In the genomic region with DNA sequence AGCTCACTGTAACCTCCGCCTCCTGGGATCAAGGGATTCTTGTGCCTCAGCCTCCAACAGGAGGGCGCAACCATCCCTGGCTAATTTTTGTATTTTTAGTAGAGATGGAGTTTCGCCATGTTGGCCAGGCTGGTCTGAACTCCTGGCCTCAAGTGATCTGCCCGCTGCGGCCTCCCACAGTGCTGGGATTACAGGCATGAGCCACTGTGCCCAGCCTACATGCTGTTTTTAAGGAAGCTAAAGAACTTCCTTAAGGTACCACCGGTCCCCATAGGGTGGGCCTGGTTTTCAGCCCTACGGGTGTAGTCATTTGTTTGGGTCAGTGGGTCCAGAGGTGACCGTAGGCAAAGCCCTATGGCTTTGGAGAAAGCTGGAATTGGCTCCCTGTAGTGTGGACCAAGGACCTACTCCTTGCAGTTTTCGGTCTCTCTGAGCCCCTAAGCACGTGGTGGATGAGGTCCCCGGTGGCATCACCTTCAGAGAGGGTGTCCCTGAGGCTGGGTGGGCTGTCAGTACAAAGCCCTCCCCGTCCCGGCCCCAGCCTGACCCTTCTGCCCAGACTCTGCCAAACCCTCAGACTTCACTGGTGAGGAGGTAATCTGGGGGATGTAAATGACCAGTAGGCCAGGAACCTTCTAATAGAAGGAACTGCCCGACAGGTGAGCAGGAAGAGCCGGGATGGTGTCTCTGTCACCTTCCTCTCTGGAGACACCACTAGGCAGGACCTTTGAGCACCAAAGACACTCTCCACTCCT, we compare ENCODE assay signal across 28 cellular contexts. TPM values are rescaled to one million over a fixed set of nuclear protein-coding genes. Genes with fewer than 3 reads are reported as not detected.
A peak's percentile ranks its signal among the peaks of the same experiment; 100 is the strongest.
DNase-seq lines count a peak whose midpoint lies in the region; ATAC-seq and TF ChIP-seq lines count a peak whose summit lies in the region.
"Had no signal": no experiment of that assay in that cellular context is flagged by ENCODE, and none has a peak within 500 bp of the region (broad histone marks: within the 10 kb centered on the region; RNA-seq: fewer than 3 reads in every experiment).

No MANE protein-coding gene starts in this region.

- H3K4me1 Mint-ChIP-seq in activated T-cell treated with anti-CD3 and anti-CD28 coated beads, Interleukin-2, amount 50 U/mL, for 24 hours (ENCODE audit: low read depth): peaks cover 49% of the 10 kb centered on the region
- peaks cover 34% of the 10 kb centered on the region for H3K4me1 Mint-ChIP-seq in T-helper 17 cell

- peaks cover 55% of the 10 kb centered on the region for H3K36me3 Mint-ChIP-seq in activated T-cell treated with anti-CD3 and anti-CD28 coated beads, Interleukin-2, amount 50 U/mL, for 24 hours (ENCODE audit: low read depth)
- no peaks in the 10 kb centered on the region for H3K36me3 Mint-ChIP-seq in T-helper 17 cell (ENCODE audit: low read depth)

- H3K9me3 ChIP-seq in T-helper 17 cell (ENCODE audit: control insufficient read depth, low read length, poor library complexity, severe bottlenecking): no peaks in the 10 kb centered on the region
- no peaks in the 10 kb centered on the region for H3K9me3 ChIP-seq in neutrophil

- no peak overlapping the region for H3K4me3 Mint-ChIP-seq in activated T-cell treated with anti-CD3 and anti-CD28 coated beads, Interleukin-2, amount 50 U/mL, for 24 hours
- no peak overlapping the region for H3K4me3 Mint-ChIP-seq in T-helper 17 cell
- H3K4me3 Mint-ChIP-seq: CD4-positive, CD25-positive, alpha-beta regulatory T cell; IgD-negative memory B cell had no signal

- H3K27ac Mint-ChIP-seq in activated T-cell treated with anti-CD3 and anti-CD28 coated beads, Interleukin-2, amount 50 U/mL, for 24 hours: peak overlapping the region; percentile 52
- H3K27ac Mint-ChIP-seq in T-helper 17 cell: peak overlapping the region; percentile 16
- H3K27ac Mint-ChIP-seq: CD4-positive, CD25-positive, alpha-beta regulatory T cell had no signal

- no peak overlapping the region for H3K4me3 ChIP-seq in neutrophil (ENCODE audit: low read depth in 1 of 2, low read length in 1 of 2)
- H3K4me3 ChIP-seq: SK-N-MC had no signal

- no peaks in the 10 kb centered on the region for H3K27me3 Mint-ChIP-seq in activated T-cell treated with anti-CD3 and anti-CD28 coated beads, Interleukin-2, amount 50 U/mL, for 24 hours
- H3K27me3 Mint-ChIP-seq in T-helper 17 cell: no peaks in the 10 kb centered on the region
- H3K27me3 Mint-ChIP-seq: CD4-positive, CD25-positive, alpha-beta regulatory T cell; IgD-negative memory B cell had no signal

- H3K9me3 Mint-ChIP-seq in activated T-cell treated with anti-CD3 and anti-CD28 coated beads, Interleukin-2, amount 50 U/mL, for 24 hours: no peaks in the 10 kb centered on the region
- H3K9me3 Mint-ChIP-seq: CD4-positive, CD25-positive, alpha-beta regulatory T cell; IgD-negative memory B cell had no signal

- H3K36me3 ChIP-seq in neutrophil: peaks cover 59% of the 10 kb centered on the region

- TF ChIP-seq CTCF in neutrophil (IDR thresholded peaks at IDR 0.05): no peak

- DNase-seq in activated T-cell treated with anti-CD3 and anti-CD28 coated beads, Interleukin-2, amount 50 U/mL, for 24 hours: no peak
- no peak for DNase-seq in activated T-cell treated with anti-CD3 and anti-CD28 coated beads, Interleukin-2, amount 50 U/mL, for 48 hours
- peak; percentile 41 for DNase-seq in CD1c-positive myeloid dendritic cell (ENCODE audit: extremely low spot score)
- DNase-seq in T-helper 17 cell: no peak
- no peak for DNase-seq in Ammon's horn (ENCODE audit: low spot score)
- DNase-seq in EL: no peak
- no peak for DNase-seq in T-helper 9 cell
- DNase-seq: 8988T; ACHN; CD4-positive, CD25-positive, alpha-beta regulatory T cell; COR-L47; GF-D8; MM.1S; NCI-H1417; NCI-H1694; NCI-H2029 treated with DMSO at 0.1 percent for 48 hours; NCI-H2227 treated with DMSO at 0.1 percent for 48 hours; NCI-H510A; NCI-H69; SIG-M5 had no signal

- H3K4me1 ChIP-seq in neutrophil (ENCODE audit: control insufficient read depth in 1 of 2, insufficient read depth in 1 of 2, low read depth in 1 of 2, low read length in 1 of 2): peaks cover 33 to 58% of the 10 kb centered on the region in 2 experiments

- H3K27ac ChIP-seq in neutrophil: peak overlapping the region; percentile 26
- H3K27ac ChIP-seq: KMS-11, SK-N-MC had no signal

- H3K27me3 ChIP-seq in neutrophil: no peaks in the 10 kb centered on the region

- ATAC-seq in T-helper 17 cell: no peak
- ATAC-seq: HCT116, Panc1 had no signal

RNA-seq across cellular contexts. Expression of a gene that starts 30.5 kb away (rescaled TPM):
- total RNA-seq in T-helper 17 cell: 100 to 1,000 TPM; 199 to 209 TPM

RNA-seq across cellular contexts. Expression of a gene that starts 42.3 kb away (rescaled TPM):
- total RNA-seq in T-helper 17 cell: not detected
- total RNA-seq: CD4-positive, CD25-positive, alpha-beta regulatory T cell; H4; OCI-LY7 had no signal
